ENCODE assay signal across 8 cellular contexts in the genomic region with DNA sequence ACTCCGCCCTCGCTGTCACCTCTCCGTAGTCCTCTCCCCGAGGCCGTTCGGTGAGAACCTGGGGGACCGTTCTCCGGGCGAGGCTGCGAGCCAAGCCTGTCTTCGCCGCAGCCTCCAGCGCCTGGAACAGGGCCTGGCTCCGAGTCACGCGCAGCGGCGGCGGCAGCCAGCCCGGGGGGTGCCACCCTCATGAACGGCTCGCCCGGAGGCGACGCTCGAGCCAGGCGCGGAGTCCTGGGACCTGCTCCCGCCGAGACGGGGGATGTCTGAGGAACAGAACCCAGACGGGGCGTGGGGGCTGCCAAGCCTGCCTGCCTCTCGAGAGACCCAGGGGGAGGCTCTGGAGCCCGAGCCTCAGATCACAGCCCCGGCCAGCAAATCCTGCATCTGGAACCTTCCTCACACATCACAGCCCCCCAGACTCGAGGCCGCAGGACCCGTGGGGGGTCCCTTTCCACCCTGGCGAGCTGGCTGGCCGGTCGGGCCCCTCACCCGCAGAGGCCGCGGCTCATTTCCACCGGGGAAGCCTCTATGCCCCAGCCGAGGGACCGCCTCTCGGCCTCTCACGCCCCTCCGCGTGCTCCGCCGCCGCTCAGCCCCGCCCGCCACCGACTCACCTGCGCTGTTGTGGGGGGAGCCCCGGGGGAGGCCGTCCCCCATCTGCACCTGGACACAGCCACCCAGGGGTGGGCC. TPM values are rescaled to one million over a fixed set of nuclear protein-coding genes. Genes with fewer than 3 reads are reported as not detected.
A peak's percentile ranks its signal among the peaks of the same experiment; 100 is the strongest.
DNase-seq lines count a peak whose midpoint lies in the region; ATAC-seq, FAIRE-seq and TF ChIP-seq lines count a peak whose summit lies in the region.

No MANE protein-coding gene starts in this region.

- no peaks in the 10 kb centered on the region for H4K20me1 ChIP-seq in endothelial cell of umbilical vein (replicated peaks; ENCODE audit: control insufficient read depth, extremely low read depth, insufficient read depth, low read length)

- no peak overlapping the region for H3K4me2 ChIP-seq in endothelial cell of umbilical vein (ENCODE audit: insufficient read depth, low read length)

- H3K27ac Mint-ChIP-seq in CD4-positive, CD25-positive, alpha-beta regulatory T cell: no peak overlapping the region
- H3K27ac Mint-ChIP-seq in T-cell: no peak overlapping the region
- H3K27ac Mint-ChIP-seq in natural killer cell: no peak overlapping the region

- H2AFZ ChIP-seq in endothelial cell of umbilical vein (ENCODE audit: low read depth, low read length): no peak overlapping the region

- H3K79me2 ChIP-seq in endothelial cell of umbilical vein (ENCODE audit: control insufficient read depth, insufficient read depth, low read length): no peaks in the 10 kb centered on the region

- BruUV-seq in endothelial cell of umbilical vein (replicated peaks; lab: Mats Ljungman, UMichigan): no TSS peak

- peaks cover 0 to 46% (median 12%) of the 10 kb centered on the region in 4 donors for H3K4me1 Mint-ChIP-seq in CD4-positive, CD25-positive, alpha-beta regulatory T cell
- H3K4me1 Mint-ChIP-seq in T-cell: peaks cover 32 to 36% (median 33%) of the 10 kb centered on the region in 3 donors
- peaks cover 12 to 42% of the 10 kb centered on the region in 2 donors for H3K4me1 Mint-ChIP-seq in natural killer cell

- dilution Hi-C loops in endothelial cell of umbilical vein (cut with MboI; ENCODE audit: extremely low pct_ligation_motif_present, low sequenced_read_pairs): no loop called here

- peaks cover 0 to 3% (median 0%) of the 10 kb centered on the region in 7 donors for H3K9me3 Mint-ChIP-seq in CD4-positive, CD25-positive, alpha-beta regulatory T cell
- H3K9me3 Mint-ChIP-seq in T-cell (no peaks in the 10 kb centered on the region), natural killer cell (no peaks in the 10 kb centered on the region)

- CTCF ChIA-PET in T-cell (lab: Charles Lee): interaction anchor here in 1 of 2 donors (0.5 kb wide), 1 partner anchor 222 kb away, joined by 3 read pairs; no protein-coding TSS in a partner anchor
- CTCF ChIA-PET in endothelial cell of umbilical vein (lab: Charles Lee): interaction anchor here (0.7 to 4.5 kb wide), 3 partner anchors 15 to 214 kb away, joined by 4 to 28 read pairs (median 5); a partner anchor contains a TSS

- intact Hi-C loops in endothelial cell of umbilical vein (cut with micrococcal nuclease): no loop called here
- intact Hi-C loops in natural killer cell (cut with micrococcal nuclease): no loop called here

- peaks cover 56% of the 10 kb centered on the region for H3K4me1 ChIP-seq in CD4-positive, CD25-positive, alpha-beta regulatory T cell (ENCODE audit: control insufficient read depth, insufficient read depth, low read length, poor library complexity, severe bottlenecking)
- peaks cover 6% of the 10 kb centered on the region for H3K4me1 ChIP-seq in endothelial cell of umbilical vein (ENCODE audit: control insufficient read depth, extremely low read depth, insufficient read depth, low read length)

- no peak overlapping the region for H3K9ac ChIP-seq in endothelial cell of umbilical vein (replicated peaks; ENCODE audit: extremely low read depth, insufficient read depth, low read length)

- H3K36me3 ChIP-seq in CD4-positive, CD25-positive, alpha-beta regulatory T cell (ENCODE audit: control insufficient read depth, insufficient read depth, low read length): no peaks in the 10 kb centered on the region
- H3K36me3 ChIP-seq in endothelial cell of umbilical vein (ENCODE audit: control insufficient read depth in 2 of 2, extremely low read depth in 1 of 2, insufficient read depth in 2 of 2, low read length in 2 of 2): peaks cover 0 to 2% of the 10 kb centered on the region in 2 experiments

- no peaks in the 10 kb centered on the region for H3K9me3 ChIP-seq in CD4-positive, CD25-positive, alpha-beta regulatory T cell (ENCODE audit: control insufficient read depth in 2 of 2, low read length in 2 of 2)
- no peaks in the 10 kb centered on the region for H3K9me3 ChIP-seq in endothelial cell of umbilical vein (replicated peaks; ENCODE audit: control insufficient read depth, insufficient read depth, low read length)

- peaks cover 14% of the 10 kb centered on the region for H3K27me3 ChIP-seq in CD4-positive, CD25-positive, alpha-beta regulatory T cell (ENCODE audit: control insufficient read depth, insufficient read depth, low read length)
- H3K27me3 ChIP-seq in endothelial cell of umbilical vein (ENCODE audit: control insufficient read depth in 2 of 2, insufficient read depth in 2 of 2, low read length in 2 of 2): peaks cover 37 to 60% of the 10 kb centered on the region in 2 experiments

- peak overlapping the region; percentile 38 to 87 (median 60) for H3K4me3 Mint-ChIP-seq in CD4-positive, CD25-positive, alpha-beta regulatory T cell
- H3K4me3 Mint-ChIP-seq in T-cell (peak overlapping the region; percentile 39 to 74 (median 55)), natural killer cell (peak overlapping the region; percentile 78)

- FAIRE-seq in endothelial cell of umbilical vein (lab: Jason Lieb, UNC): no peak

- TF ChIP-seq POLR2A in endothelial cell of umbilical vein (IDR thresholded peaks at IDR 0.05; ENCODE audit: low read depth, low read length): no peak

- peak in 2 of 3 donors; percentile 33 to 42 for DNase-seq in CD4-positive, CD25-positive, alpha-beta regulatory T cell
- DNase-seq in T-cell (peak in 14 of 34 experiments; percentile 3 to 48 (median 33)), endothelial cell of umbilical vein (ENCODE audit: low read depth, low spot score) (no peak), natural killer cell (no peak), omental fat pad (ENCODE audit: low spot score) (no peak), NCI-H524 treated with DMSO at 0.1 percent for 48 hours (lab: John Stamatoyannopoulos, UW) (no peak), NCI-H2196 treated with DMSO at 0.1 percent for 48 hours (lab: John Stamatoyannopoulos, UW; ENCODE audit: unreplicated experiment) (no peak)

- ATAC-seq in CD4-positive, CD25-positive, alpha-beta regulatory T cell (ENCODE audit: low read depth in 2 of 2): peak; percentile 22 to 36
- ATAC-seq in T-cell (replicated peaks in 1 of 4): peak; percentile 39 to 51 (median 46)
- ATAC-seq in natural killer cell: peak; percentile 35 to 42 (median 42)
- no peak for ATAC-seq in omental fat pad (ENCODE audit: low FRiP score)
- ATAC-seq in GM19328 (IDR thresholded peaks at IDR 0.05; ENCODE audit: unreplicated experiment): no peak

- no peak overlapping the region for H3K4me3 ChIP-seq in CD4-positive, CD25-positive, alpha-beta regulatory T cell (ENCODE audit: low read depth, low read length)
- H3K4me3 ChIP-seq in endothelial cell of umbilical vein (replicated peaks in 1 of 3; ENCODE audit: insufficient read depth in 1 of 3, low read depth in 1 of 3, low read length in 3 of 3): no peak overlapping the region

- peaks cover 3% of the 10 kb centered on the region for H3K36me3 Mint-ChIP-seq in CD4-positive, CD25-positive, alpha-beta regulatory T cell
- H3K36me3 Mint-ChIP-seq in T-cell: peaks cover 3% of the 10 kb centered on the region
- H3K36me3 Mint-ChIP-seq in natural killer cell: no peaks in the 10 kb centered on the region

- peaks cover 51% of the 10 kb centered on the region for H3K27me3 Mint-ChIP-seq in CD4-positive, CD25-positive, alpha-beta regulatory T cell
- H3K27me3 Mint-ChIP-seq in T-cell (peaks cover 27 to 35% of the 10 kb centered on the region in 2 donors), natural killer cell (ENCODE audit: low read depth in 2 of 2) (peaks cover 14 to 26% of the 10 kb centered on the region in 2 donors)

- no peak for TF ChIP-seq CTCF in endothelial cell of umbilical vein (IDR thresholded peaks at IDR 0.05; ENCODE audit: extremely low read depth in 1 of 2, insufficient read depth in 1 of 2, low read depth in 1 of 2, low read length in 2 of 2)
- no peak for TF ChIP-seq CTCF in natural killer cell (IDR thresholded peaks at IDR 0.05)
- no peak for TF ChIP-seq CTCF in omental fat pad (IDR thresholded peaks at IDR 0.05)

- H3K9me1 ChIP-seq in endothelial cell of umbilical vein (replicated peaks; ENCODE audit: control insufficient read depth, extremely low read depth, insufficient read depth, low read length): no peaks in the 10 kb centered on the region

- POLR2A ChIA-PET in T-cell (lab: Charles Lee): interaction anchor here in 1 of 2 donors (0.5 to 1.0 kb wide), 2 partner anchors 28 to 29 kb away, joined by 3 to 7 read pairs; no protein-coding TSS in a partner anchor
- POLR2A ChIA-PET in endothelial cell of umbilical vein (lab: Charles Lee): no interaction called here

- H3K27ac ChIP-seq in CD4-positive, CD25-positive, alpha-beta regulatory T cell (ENCODE audit: insufficient read depth, low read length, poor library complexity, severe bottlenecking): no peak overlapping the region
- H3K27ac ChIP-seq in endothelial cell of umbilical vein (ENCODE audit: insufficient read depth, low read depth, low read length): no peak overlapping the region

RNA-seq across cellular contexts. Expression of a gene that starts 4.1 kb away (rescaled TPM):
- 0.27 TPM for total RNA-seq in CD4-positive, CD25-positive, alpha-beta regulatory T cell
- under 1 TPM in 1 of 4 donors, not detected in 3; 0.28 TPM for polyA plus RNA-seq in CD4-positive, CD25-positive, alpha-beta regulatory T cell
- total RNA-seq in T-cell (1 to 10 TPM in 1 of 5 donors, under 1 TPM in 3, not detected in 1; 0.56 to 1.2 (median 0.75) TPM), endothelial cell of umbilical vein (not detected in 2 replicates), natural killer cell (under 1 TPM in 1 of 3 donors, not detected in 2; 0.24 TPM), omental fat pad (not detected)
- not detected in 2 replicates for polyA plus RNA-seq in endothelial cell of umbilical vein
- polyA plus RNA-seq in endothelial cell of umbilical vein (2011; cell fraction: cytosol; rRNA removed): not detected in 2 replicates
- polyA plus RNA-seq in endothelial cell of umbilical vein (2011; cell fraction: nucleus; rRNA removed): not detected in 2 replicates
- polyA plus RNA-seq in endothelial cell of umbilical vein (2012): not detected in 2 replicates
- polyA minus RNA-seq in endothelial cell of umbilical vein: not detected in 2 replicates
- not detected for polyA minus RNA-seq in endothelial cell of umbilical vein (2011; cell fraction: cytosol; rRNA and poly(A)+ RNA removed)
- not detected in 2 replicates for polyA minus RNA-seq in endothelial cell of umbilical vein (2011; cell fraction: nucleus; rRNA and poly(A)+ RNA removed)

RNA-seq across cellular contexts. Expression of a gene that starts 15.9 kb away (rescaled TPM):
- 10.1 TPM for total RNA-seq in CD4-positive, CD25-positive, alpha-beta regulatory T cell
- polyA plus RNA-seq in CD4-positive, CD25-positive, alpha-beta regulatory T cell: 1 to 10 TPM; 1.2 to 3.6 (median 2.0) TPM
- total RNA-seq in T-cell (10 to 100 TPM; 11.4 to 22.5 (median 15.4) TPM), endothelial cell of umbilical vein (0.51 and 0.81 TPM in 2 replicates), natural killer cell (1 to 10 TPM; 2.4 to 3.2 (median 2.7) TPM), omental fat pad (under 1 TPM; 0.16 to 0.84 (median 0.22) TPM)
- polyA plus RNA-seq in endothelial cell of umbilical vein: 0.19 and 0.27 TPM in 2 replicates
- 0.08 and 0.11 TPM in 2 replicates for polyA plus RNA-seq in endothelial cell of umbilical vein (2011; cell fraction: cytosol; rRNA removed)
- 1.2 and 1.3 TPM in 2 replicates for polyA plus RNA-seq in endothelial cell of umbilical vein (2011; cell fraction: nucleus; rRNA removed)
- 0.08 TPM in 1 of 2 replicates, not detected in the other for polyA plus RNA-seq in endothelial cell of umbilical vein (2012)
- polyA minus RNA-seq in endothelial cell of umbilical vein: 0.17 and 0.34 TPM in 2 replicates
- polyA minus RNA-seq in endothelial cell of umbilical vein (2011; cell fraction: cytosol; rRNA and poly(A)+ RNA removed): not detected
- 0.29 and 0.38 TPM in 2 replicates for polyA minus RNA-seq in endothelial cell of umbilical vein (2011; cell fraction: nucleus; rRNA and poly(A)+ RNA removed)

RNA-seq across cellular contexts. Expression of a gene that starts 36.2 kb away (rescaled TPM):
- total RNA-seq in CD4-positive, CD25-positive, alpha-beta regulatory T cell: 33.9 TPM
- polyA plus RNA-seq in CD4-positive, CD25-positive, alpha-beta regulatory T cell: 10 to 100 TPM; 52.9 to 75.7 (median 65.8) TPM
- total RNA-seq in T-cell (10 to 100 TPM in 2 of 5 donors, 1 to 10 TPM in 3; 5.1 to 16.7 (median 7.9) TPM), endothelial cell of umbilical vein (30.4 and 34.5 TPM in 2 replicates), natural killer cell (1 to 10 TPM; 4.2 to 7.1 (median 6.1) TPM), omental fat pad (1 to 10 TPM in 1 of 4 donors, under 1 TPM in 1, not detected in 2; 0.84 to 5.4 TPM)
- 37.4 and 51.0 TPM in 2 replicates for polyA plus RNA-seq in endothelial cell of umbilical vein
- polyA plus RNA-seq in endothelial cell of umbilical vein (2011; cell fraction: cytosol; rRNA removed): 38.9 and 40.2 TPM in 2 replicates
- 38.4 and 38.5 TPM in 2 replicates for polyA plus RNA-seq in endothelial cell of umbilical vein (2011; cell fraction: nucleus; rRNA removed)
- 9.5 and 17.5 TPM in 2 replicates for polyA plus RNA-seq in endothelial cell of umbilical vein (2012)
- 24.9 and 25.2 TPM in 2 replicates for polyA minus RNA-seq in endothelial cell of umbilical vein
- 45.4 TPM for polyA minus RNA-seq in endothelial cell of umbilical vein (2011; cell fraction: cytosol; rRNA and poly(A)+ RNA removed)
- 16.9 and 20.1 TPM in 2 replicates for polyA minus RNA-seq in endothelial cell of umbilical vein (2011; cell fraction: nucleus; rRNA and poly(A)+ RNA removed)

RNA-seq across cellular contexts. Expression of a gene that starts 58.5 kb away (rescaled TPM):
- 0.67 TPM for total RNA-seq in CD4-positive, CD25-positive, alpha-beta regulatory T cell
- under 1 TPM in 3 of 4 donors, not detected in 1; 0.11 to 0.49 (median 0.39) TPM for polyA plus RNA-seq in CD4-positive, CD25-positive, alpha-beta regulatory T cell
- total RNA-seq in T-cell: under 1 TPM; 0.10 to 0.30 (median 0.23) TPM
- total RNA-seq in endothelial cell of umbilical vein: 0.18 TPM in 1 of 2 replicates, not detected in the other
- polyA plus RNA-seq in endothelial cell of umbilical vein: 0.05 and 0.08 TPM in 2 replicates
- 0.05 and 0.11 TPM in 2 replicates for polyA plus RNA-seq in endothelial cell of umbilical vein (2011; cell fraction: cytosol; rRNA removed)
- 0.05 and 0.11 TPM in 2 replicates for polyA plus RNA-seq in endothelial cell of umbilical vein (2011; cell fraction: nucleus; rRNA removed)
- polyA plus RNA-seq in endothelial cell of umbilical vein (2012): 0.19 and 0.57 TPM in 2 replicates
- polyA minus RNA-seq in endothelial cell of umbilical vein: 0.19 TPM in 1 of 2 replicates, not detected in the other
- polyA minus RNA-seq in endothelial cell of umbilical vein (2011; cell fraction: cytosol; rRNA and poly(A)+ RNA removed): 0.41 TPM
- 0.10 TPM in 1 of 2 replicates, not detected in the other for polyA minus RNA-seq in endothelial cell of umbilical vein (2011; cell fraction: nucleus; rRNA and poly(A)+ RNA removed)
- total RNA-seq in natural killer cell: under 1 TPM in 1 of 3 donors, not detected in 2; 0.38 TPM
- total RNA-seq in omental fat pad: under 1 TPM in 3 of 4 donors, not detected in 1; 0.13 to 0.72 (median 0.37) TPM

Comparison
In these comparisons a context has a peak if more than half of its experiments do, and no peak if none do; other contexts are left out.
1. ATAC-seq: peak in CD4-positive, CD25-positive, alpha-beta regulatory T cell (2 of 2), T-cell (4 of 4) and natural killer cell (3 of 3); none in omental fat pad (single experiment) and GM19328 (single experiment).
2. DNase-seq: peak in CD4-positive, CD25-positive, alpha-beta regulatory T cell (2 of 3); none in endothelial cell of umbilical vein (single experiment), natural killer cell (single experiment), omental fat pad (single experiment), NCI-H524 treated with DMSO at 0.1 percent for 48 hours (single experiment) and NCI-H2196 treated with DMSO at 0.1 percent for 48 hours (single experiment).
3. Peak in every context shown above with its lines, with median percentiles within 50 percentile points of each other: H3K4me3 Mint-ChIP-seq.